8 cellular contexts compared by ENCODE assay signal in the genomic region with DNA sequence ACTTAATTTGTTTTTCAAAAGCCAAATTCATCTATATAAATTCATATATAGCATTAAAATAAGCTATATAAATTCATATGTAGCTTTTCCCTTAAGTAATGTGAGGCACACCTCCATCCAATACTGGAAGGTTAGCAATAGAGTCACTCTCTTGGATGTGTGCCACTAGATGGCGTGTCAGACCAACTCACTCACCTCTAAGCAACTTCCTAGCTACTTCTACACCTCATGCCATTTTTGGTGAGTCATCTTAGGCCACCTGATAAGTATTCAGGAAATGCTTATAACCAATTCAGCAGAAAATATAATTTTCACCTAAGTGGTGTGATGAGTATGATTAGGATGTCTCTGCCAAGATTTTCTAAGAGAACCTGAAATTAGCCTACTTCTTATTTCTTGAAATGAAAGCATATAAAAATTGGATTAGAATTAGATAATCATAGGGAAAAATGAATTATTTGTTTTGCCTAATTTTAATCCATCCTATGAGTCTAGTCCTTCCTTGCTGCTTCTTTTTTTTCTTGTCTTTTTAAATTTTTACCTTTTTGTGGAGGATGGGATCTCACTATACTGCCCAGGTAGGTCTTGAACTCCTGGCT. TPM values are rescaled to one million over a fixed set of nuclear protein-coding genes. Genes with fewer than 3 reads are reported as not detected.
DNase-seq lines count a peak whose midpoint lies in the region; TF ChIP-seq lines count a peak whose summit lies in the region.

No MANE protein-coding gene starts in this region.

- H3K27me3 Mint-ChIP-seq in Caco-2 (ENCODE audit: insufficient read depth, unreplicated experiment) = peaks cover 10% of the 10 kb centered on the region
- H3K27me3 Mint-ChIP-seq in activated CD4-positive, alpha-beta memory T cell treated with anti-CD3 and anti-CD28 coated beads for 36 hours = no peaks in the 10 kb centered on the region
- H3K27me3 Mint-ChIP-seq in mesothelial cell of epicardium (ENCODE audit: low read depth) = peaks cover 20% of the 10 kb centered on the region

- H3K36me3 ChIP-seq in Caco-2 (ENCODE audit: control insufficient read depth, insufficient read depth, low read length) = no peaks in the 10 kb centered on the region

- H3K4me1 ChIP-seq in Caco-2 = no peaks in the 10 kb centered on the region

- H3K9me3 Mint-ChIP-seq in Caco-2 (ENCODE audit: unreplicated experiment) = peaks cover 11% of the 10 kb centered on the region
- H3K9me3 Mint-ChIP-seq in activated CD4-positive, alpha-beta memory T cell treated with anti-CD3 and anti-CD28 coated beads for 36 hours = no peaks in the 10 kb centered on the region
- H3K9me3 Mint-ChIP-seq in mesothelial cell of epicardium = peaks cover 20% of the 10 kb centered on the region

- peak; percentile 80 to 85 for TF ChIP-seq CTCF in Caco-2 (IDR thresholded peaks at IDR 0.05; ENCODE audit: insufficient read depth in 1 of 2, low read depth in 1 of 2, low read length in 1 of 2, severe bottlenecking in 1 of 2, unreplicated experiment in 1 of 2)
- peak; percentile 57 for TF ChIP-seq CTCF in GM20000 (IDR thresholded peaks at IDR 0.05; ENCODE audit: extremely low read depth, missing control alignments)
- TF ChIP-seq CTCF in mesothelial cell of epicardium (IDR thresholded peaks at IDR 0.05; ENCODE audit: unreplicated experiment) = peak; percentile 70

- no peak overlapping the region for H3K4me3 Mint-ChIP-seq in Caco-2 (ENCODE audit: unreplicated experiment)
- H3K4me3 Mint-ChIP-seq in activated CD4-positive, alpha-beta memory T cell treated with anti-CD3 and anti-CD28 coated beads for 36 hours = no peak overlapping the region
- no peak overlapping the region for H3K4me3 Mint-ChIP-seq in mesothelial cell of epicardium

- CTCF ChIA-PET in Caco-2 (lab: Charles Lee) = interaction anchor here (0.6 to 3.0 kb wide), 24 partner anchors 8 to 986 kb away, joined by 3 to 186 read pairs (median 4); partner anchors contain the start of genes POGK, POU2F1 and TADA1
- CTCF ChIA-PET in activated CD4-positive, alpha-beta memory T cell treated with anti-CD3 and anti-CD28 coated beads for 36 hours (lab: Charles Lee) = interaction anchor here (0.5 to 17.9 kb wide), 56 partner anchors 8 to 1009 kb away, joined by 3 to 918 read pairs (median 5); partner anchors contain the start of genes CREG1, POGK, POU2F1 and TADA1

- no peak overlapping the region for H3K27ac Mint-ChIP-seq in Caco-2 (ENCODE audit: unreplicated experiment)
- no peak overlapping the region for H3K27ac Mint-ChIP-seq in activated CD4-positive, alpha-beta memory T cell treated with anti-CD3 and anti-CD28 coated beads for 36 hours
- no peak overlapping the region for H3K27ac Mint-ChIP-seq in mesothelial cell of epicardium

- POLR2A ChIA-PET in Caco-2 (lab: Charles Lee) = no interaction called here
- POLR2A ChIA-PET in activated CD4-positive, alpha-beta memory T cell treated with anti-CD3 and anti-CD28 coated beads for 36 hours (lab: Charles Lee) = interaction anchor here (0.6 to 1.6 kb wide), 6 partner anchors 63 to 148 kb away, joined by 3 to 8 read pairs (median 4); partner anchors contain the start of genes ILDR2 and POGK

- DNase-seq in Caco-2 = peak; percentile 77 to 79
- DNase-seq in GM20000 (ENCODE audit: low spot score) = peak; percentile 81
- DNase-seq in HK-2 (ENCODE audit: unreplicated experiment) = peak; percentile 71
- DNase-seq in NCI-H774 (lab: John Stamatoyannopoulos, UW) = peak; percentile 79
- DNase-seq in activated CD4-positive, alpha-beta memory T cell treated with anti-CD3 and anti-CD28 coated beads for 36 hours = peak; percentile 86
- peak; percentile 46 for DNase-seq in effector CD8-positive, alpha-beta T cell (lab: John Stamatoyannopoulos, UW)
- DNase-seq in mesothelial cell of epicardium (ENCODE audit: low spot score in 2 of 2, unreplicated experiment in 2 of 2) = peak; percentile 25 to 62
- DNase-seq in stimulated activated CD8-positive, alpha-beta memory T cell treated with anti-CD3 and anti-CD28 coated beads, Interleukin-7, amount 100 ng/mL, for 1 hour (ENCODE audit: low read depth in 2 of 2) = peak; percentile 46 to 53

- no peaks in the 10 kb centered on the region for H3K4me1 Mint-ChIP-seq in Caco-2 (ENCODE audit: low read depth, unreplicated experiment)
- H3K4me1 Mint-ChIP-seq in activated CD4-positive, alpha-beta memory T cell treated with anti-CD3 and anti-CD28 coated beads for 36 hours (ENCODE audit: low read depth) = peaks cover 12% of the 10 kb centered on the region
- peaks cover 16% of the 10 kb centered on the region for H3K4me1 Mint-ChIP-seq in mesothelial cell of epicardium

- no TSS peak for BruUV-seq in Caco-2 (replicated peaks; lab: Mats Ljungman, UMichigan)

- H3K36me3 Mint-ChIP-seq in Caco-2 (ENCODE audit: insufficient read depth, unreplicated experiment) = no peaks in the 10 kb centered on the region
- H3K36me3 Mint-ChIP-seq in activated CD4-positive, alpha-beta memory T cell treated with anti-CD3 and anti-CD28 coated beads for 36 hours = no peaks in the 10 kb centered on the region
- peaks cover 3% of the 10 kb centered on the region for H3K36me3 Mint-ChIP-seq in mesothelial cell of epicardium

- H3K27me3 ChIP-seq in Caco-2 (replicated peaks; ENCODE audit: control insufficient read depth, insufficient read depth, low read length) = no peaks in the 10 kb centered on the region

- H3K4me3 ChIP-seq in Caco-2 (ENCODE audit: low read depth, low read length) = no peak overlapping the region

- intact Hi-C loops in Caco-2 (cut with micrococcal nuclease; ENCODE audit: unreplicated experiment) = loop anchor here (1.0 to 2.0 kb wide), 3 partner anchors 64 to 310 kb away; partner anchors contain the start of genes ILDR2 and POU2F1
- intact Hi-C loops in activated CD4-positive, alpha-beta memory T cell treated with anti-CD3 and anti-CD28 coated beads for 36 hours (cut with micrococcal nuclease) = loop anchor here (1.0 to 10.0 kb wide), 7 partner anchors 34 to 644 kb away; partner anchors contain the start of genes CREG1, POGK and TADA1

- peaks cover 5% of the 10 kb centered on the region for H3K9me3 ChIP-seq in Caco-2

RNA-seq across cellular contexts. Expression of gene TADA1, which starts 34.4 kb away (rescaled TPM):
- total RNA-seq in Caco-2 (2022) (13.7 and 13.9 TPM in 2 replicates), mesothelial cell of epicardium (15.6 to 18.7 TPM (median 17.4 TPM) in 3 replicates)
- 10 to 100 TPM; 16.9 to 18.3 TPM for total RNA-seq in activated CD4-positive, alpha-beta memory T cell treated with anti-CD3 and anti-CD28 coated beads for 36 hours
